In the genomic region with DNA sequence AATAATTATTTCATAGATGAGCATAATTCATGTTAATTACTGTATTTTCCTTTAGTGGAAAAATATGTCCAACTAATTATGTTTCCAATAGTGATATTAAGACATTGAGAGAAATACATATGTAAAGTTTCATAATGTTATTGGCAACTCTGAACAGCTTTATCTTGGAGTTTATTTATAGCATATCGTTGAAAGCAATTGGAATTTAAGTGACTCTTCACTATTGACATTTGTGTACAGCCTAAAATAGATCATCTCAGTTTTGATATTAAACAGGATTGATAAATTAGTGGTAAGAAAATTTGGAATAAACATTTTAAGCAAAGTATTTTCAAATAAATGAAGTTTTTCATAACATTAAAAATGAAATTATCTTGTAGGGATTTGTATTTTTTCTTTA, we compare ENCODE assay signal across 24 cellular contexts.
"Had no signal": no experiment of that assay in that cellular context is flagged by ENCODE, and none has a peak within 500 bp of the region (broad histone marks: within the 10 kb centered on the region; RNA-seq: fewer than 3 reads in every experiment).

No MANE protein-coding gene starts in this region.

- DNase-seq: activated CD4-positive, alpha-beta memory T cell treated with anti-CD3 and anti-CD28 coated beads, Interleukin-2, amount 10 ng/mL, durations not matched to agents 7 days and 5 days; activated CD4-positive, alpha-beta T cell treated with anti-CD3 and anti-CD28 coated beads for 36 hours; activated CD4-positive, alpha-beta T cell treated with anti-CD3 and anti-CD28 coated beads, Interleukin-2, amount 50 U/mL, for 1 hour; activated gamma-delta T cell; activated naive CD4-positive, alpha-beta T cell treated with anti-CD3 and anti-CD28 coated beads for 36 hours; activated T-cell treated with anti-CD3 and anti-CD28 coated beads for 4 hours; activated T-cell treated with anti-CD3 and anti-CD28 coated beads, Interleukin-2, amount 50 U/mL, for 48 hours; amygdala; KG1; NCI-H1048; NCI-H187 treated with DMSO at 0.1 percent for 48 hours; NCI-H2081 treated with DMSO at 0.1 percent for 48 hours; NCI-H2171 treated with DMSO at 0.1 percent for 48 hours; NCI-H345; NCI-H510A; NCI-H526 treated with DMSO at 0.1 percent for 48 hours; NCI-H82; RPMI8226; SHP77; T-cell; T-helper 2 cell; T1000; WERI-Rb-1 had no signal

- H3K27ac ChIP-seq: WERI-Rb-1 had no signal

- ATAC-seq: activated CD4-positive, alpha-beta T cell treated with anti-CD3 and anti-CD28 coated beads for 36 hours; activated T-helper 17 cell treated with anti-CD3 and anti-CD28 coated beads, Interleukin-2, amount 50 U/mL, for 72 hours; T-cell had no signal
